ENCODE assay signal across 9 cellular contexts in genomic region chr7:55573526-55573925, GRCh38. TPM values are rescaled to one million over a fixed set of nuclear protein-coding genes. Genes with fewer than 3 reads are reported as not detected.
DNase-seq lines count a peak whose midpoint lies in the region; ATAC-seq and TF ChIP-seq lines count a peak whose summit lies in the region.
"Had no signal": no experiment of that assay in that cellular context is flagged by ENCODE, and none has a peak within 500 bp of the region (broad histone marks: within the 10 kb centered on the region; RNA-seq: fewer than 3 reads in every experiment).

No MANE protein-coding gene starts in this region.

- peaks cover 47 to 49% of the 10 kb centered on the region in 2 donors for H3K4me1 Mint-ChIP-seq in natural killer cell

- 40 to 43% methylated on average over 3 of the region's 3 CpGs for WGBS in lower leg skin, 2 donors

- peak overlapping the region in 5 of 11 experiments; percentile 93 to 94 (median 93); a peak in 8 of 22 replicates for H3K9ac ChIP-seq in BLaER1 treated with 17β-estradiol and CSF1 and Interleukin-3, amounts not matched to agents 10 nM and 100 nM
- H3K9ac ChIP-seq in HUES48 (ENCODE audit: low read depth, low read length): no peak overlapping the region

- DNase-seq in astrocyte of the hippocampus (ENCODE audit: low read depth, low spot score): peak; percentile 32
- DNase-seq in natural killer cell: no peak
- no peak for DNase-seq in lower leg skin (ENCODE audit: low spot score in 2 of 2)
- no peak for DNase-seq in NCI-H510A (lab: John Stamatoyannopoulos, UW)
- DNase-seq in left colon: no peak
- DNase-seq: activated gamma-delta T cell had no signal

- peak overlapping the region; percentile 93 for H3K4me3 Mint-ChIP-seq in natural killer cell

- TF ChIP-seq POLR2A in lower leg skin (IDR thresholded peaks at IDR 0.05): no peak

- no peaks in the 10 kb centered on the region for H3K27me3 ChIP-seq in BLaER1 treated with 17β-estradiol and CSF1 and Interleukin-3, amounts not matched to agents 10 nM and 100 nM
- H3K27me3 ChIP-seq in HUES48 (ENCODE audit: control insufficient read depth, insufficient read depth, low read length): peaks cover 5% of the 10 kb centered on the region

- H3K9me3 ChIP-seq in BLaER1 treated with 17β-estradiol and CSF1 and Interleukin-3, amounts not matched to agents 10 nM and 100 nM (replicated peaks in 1 of 11): no peaks in the 10 kb centered on the region
- H3K9me3 ChIP-seq in HUES48 (ENCODE audit: control insufficient read depth, insufficient read depth, low read length): no peaks in the 10 kb centered on the region

- H3K4me3 ChIP-seq in BLaER1 treated with 17β-estradiol and CSF1 and Interleukin-3, amounts not matched to agents 10 nM and 100 nM: peak overlapping the region in 5 of 10 experiments; percentile 87 to 98 (median 95); a peak in 8 of 20 replicates
- H3K4me3 ChIP-seq in HUES48 (ENCODE audit: low read depth, low read length) (peak overlapping the region; percentile 85), lower leg skin (ENCODE audit: low read depth, poor library complexity, severe bottlenecking) (no peak overlapping the region)

- peak overlapping the region; percentile 85 to 96 for H3K27ac Mint-ChIP-seq in natural killer cell

- H4K20me1 ChIP-seq in BLaER1 treated with 17β-estradiol and CSF1 and Interleukin-3, amounts not matched to agents 10 nM and 100 nM: peaks cover 21 to 29% (median 26%) of the 10 kb centered on the region in 11 experiments; a peak in 20 of 22 replicates

- TF ChIP-seq CTCF in natural killer cell (IDR thresholded peaks at IDR 0.05) (no peak), lower leg skin (IDR thresholded peaks at IDR 0.05) (no peak)

- H3K9me3 Mint-ChIP-seq in natural killer cell: no peaks in the 10 kb centered on the region

- peaks cover 47 to 52% (median 50%) of the 10 kb centered on the region in 10 experiments for H3K4me1 ChIP-seq in BLaER1 treated with 17β-estradiol and CSF1 and Interleukin-3, amounts not matched to agents 10 nM and 100 nM
- H3K4me1 ChIP-seq in HUES48 (ENCODE audit: control insufficient read depth, insufficient read depth, low read length): peaks cover 36% of the 10 kb centered on the region

- H3K27ac ChIP-seq in BLaER1 treated with 17β-estradiol and CSF1 and Interleukin-3, amounts not matched to agents 10 nM and 100 nM: peak overlapping the region in 7 of 11 experiments; percentile 80 to 94 (median 93); a peak in 8 of 22 replicates
- H3K27ac ChIP-seq in HUES48 (ENCODE audit: low read depth, low read length): no peak overlapping the region

- intact Hi-C loops in natural killer cell (cut with micrococcal nuclease) (loop anchor here (5.0 to 10.0 kb wide), 2 partner anchors 314 to 481 kb away; partner anchors contain the start of genes CCT6A, PSPH and ZNF713), lower leg skin (cut with DNase I; ENCODE audit: low total_unique reads) (no loop called here), left colon (cut with DNase I, micrococcal nuclease) (no loop called here)

- no peaks in the 10 kb centered on the region for H3K36me3 ChIP-seq in BLaER1 treated with 17β-estradiol and CSF1 and Interleukin-3, amounts not matched to agents 10 nM and 100 nM
- no peaks in the 10 kb centered on the region for H3K36me3 ChIP-seq in HUES48 (ENCODE audit: control insufficient read depth, insufficient read depth, low read length)

- H3K4me2 ChIP-seq in BLaER1 treated with 17β-estradiol and CSF1 and Interleukin-3, amounts not matched to agents 10 nM and 100 nM: peak overlapping the region; percentile 85 to 99 (median 93)

- ATAC-seq in natural killer cell (no peak), HG03520 (IDR thresholded peaks at IDR 0.05; ENCODE audit: unreplicated experiment) (no peak), left colon (no peak)

- H3K36me3 Mint-ChIP-seq in natural killer cell: no peaks in the 10 kb centered on the region

- H3K27me3 Mint-ChIP-seq in natural killer cell (ENCODE audit: low read depth in 2 of 2): peaks cover 0 to 5% of the 10 kb centered on the region in 2 donors

RNA-seq across cellular contexts. Expression of gene VOPP1, which starts 1.2 kb away (rescaled TPM):
- total RNA-seq in natural killer cell: 100 to 1,000 TPM in 2 of 3 donors, 10 to 100 TPM in 1; 79.3 to 115 (median 110) TPM
- 10 to 100 TPM; 15.1 to 29.8 (median 22.9) TPM for total RNA-seq in lower leg skin
- 10 to 100 TPM; 78.6 to 85.5 TPM for total RNA-seq in left colon
